In the genomic region with DNA sequence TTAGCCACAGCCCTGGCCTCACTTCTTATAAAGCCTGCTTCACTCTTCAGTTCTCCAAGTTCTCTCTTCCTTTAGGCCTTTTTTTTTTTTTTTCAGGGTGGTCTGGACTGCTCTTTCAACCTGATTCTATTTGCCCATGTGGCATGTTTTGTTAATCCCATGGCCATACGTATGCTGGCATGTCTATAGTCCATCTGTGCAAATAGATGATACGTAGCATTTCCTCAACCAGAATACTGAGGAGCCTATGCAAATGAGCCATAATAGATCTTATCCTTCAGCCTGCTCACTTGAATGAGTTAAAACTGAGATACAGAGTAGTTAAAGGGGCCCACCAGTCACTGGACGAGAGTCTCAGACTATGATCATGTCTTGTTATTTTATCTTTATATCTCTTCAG, we compare ENCODE assay signal across 2 cellular contexts.
TF ChIP-seq lines count a peak whose summit lies in the region.

No MANE protein-coding gene starts in this region.

TF ChIP-seq in GM12878, 131 proteins besides CTCF, POLR2A, EP300 and RAD21 (continued from another document and continues in another):
- no peak for TF ChIP-seq SPI1 (IDR thresholded peaks at IDR 0.05; ENCODE audit: borderline replicate concordance, insufficient read depth, low read depth, low read length)
- TF ChIP-seq ZBTB40 (IDR thresholded peaks at IDR 0.05; ENCODE audit: borderline replicate concordance): no peak
- TF ChIP-seq GATAD2B (conservative IDR thresholded peaks at IDR 0.05; ENCODE audit: low read depth): no peak
- TF ChIP-seq ZBTB11 (CRISPR knock-in tag; IDR thresholded peaks at IDR 0.05): no peak
- TF ChIP-seq YBX1 (IDR thresholded peaks at IDR 0.05): no peak
- TF ChIP-seq E4F1 (IDR thresholded peaks at IDR 0.05; ENCODE audit: borderline replicate concordance, partially characterized antibody): no peak
- TF ChIP-seq FOS (IDR thresholded peaks at IDR 0.05; ENCODE audit: borderline replicate concordance, extremely low read depth, insufficient read length): no peak
- TF ChIP-seq FOXM1 (IDR thresholded peaks at IDR 0.05; ENCODE audit: low read depth, low read length): no peak
- no peak for TF ChIP-seq CHD1 (IDR thresholded peaks at IDR 0.05; ENCODE audit: low read depth, low read length)
- no peak for TF ChIP-seq WRNIP1 (IDR thresholded peaks at IDR 0.05; ENCODE audit: borderline replicate concordance, low read depth, low read length)
- no peak for TF ChIP-seq ASH2L (IDR thresholded peaks at IDR 0.05; ENCODE audit: borderline replicate concordance, low read depth)

TF ChIP-seq in GM23338, 12 proteins besides CTCF, POLR2A, EP300 and RAD21:
- TF ChIP-seq ETS1 (IDR thresholded peaks at IDR 0.05) (no peak), NANOG (IDR thresholded peaks at IDR 0.05; ENCODE audit: borderline replicate concordance) (no peak), EZH2 (IDR thresholded peaks at IDR 0.05; ENCODE audit: low read depth, unreplicated experiment) (no peak), ZNF462 (CRISPR knock-in tag; IDR thresholded peaks at IDR 0.05) (no peak), ZNF331 (CRISPR knock-in tag; IDR thresholded peaks at IDR 0.05; ENCODE audit: low read depth) (no peak), ZNF114 (CRISPR knock-in tag; IDR thresholded peaks at IDR 0.05) (no peak), EZH2phosphoT487 (IDR thresholded peaks at IDR 0.05; ENCODE audit: unreplicated experiment) (no peak), STAT1 (IDR thresholded peaks at IDR 0.05; ENCODE audit: unreplicated experiment) (no peak), POLR2AphosphoS5 (IDR thresholded peaks at IDR 0.05; ENCODE audit: low read depth) (no peak)
- TF ChIP-seq, protein P1, sequence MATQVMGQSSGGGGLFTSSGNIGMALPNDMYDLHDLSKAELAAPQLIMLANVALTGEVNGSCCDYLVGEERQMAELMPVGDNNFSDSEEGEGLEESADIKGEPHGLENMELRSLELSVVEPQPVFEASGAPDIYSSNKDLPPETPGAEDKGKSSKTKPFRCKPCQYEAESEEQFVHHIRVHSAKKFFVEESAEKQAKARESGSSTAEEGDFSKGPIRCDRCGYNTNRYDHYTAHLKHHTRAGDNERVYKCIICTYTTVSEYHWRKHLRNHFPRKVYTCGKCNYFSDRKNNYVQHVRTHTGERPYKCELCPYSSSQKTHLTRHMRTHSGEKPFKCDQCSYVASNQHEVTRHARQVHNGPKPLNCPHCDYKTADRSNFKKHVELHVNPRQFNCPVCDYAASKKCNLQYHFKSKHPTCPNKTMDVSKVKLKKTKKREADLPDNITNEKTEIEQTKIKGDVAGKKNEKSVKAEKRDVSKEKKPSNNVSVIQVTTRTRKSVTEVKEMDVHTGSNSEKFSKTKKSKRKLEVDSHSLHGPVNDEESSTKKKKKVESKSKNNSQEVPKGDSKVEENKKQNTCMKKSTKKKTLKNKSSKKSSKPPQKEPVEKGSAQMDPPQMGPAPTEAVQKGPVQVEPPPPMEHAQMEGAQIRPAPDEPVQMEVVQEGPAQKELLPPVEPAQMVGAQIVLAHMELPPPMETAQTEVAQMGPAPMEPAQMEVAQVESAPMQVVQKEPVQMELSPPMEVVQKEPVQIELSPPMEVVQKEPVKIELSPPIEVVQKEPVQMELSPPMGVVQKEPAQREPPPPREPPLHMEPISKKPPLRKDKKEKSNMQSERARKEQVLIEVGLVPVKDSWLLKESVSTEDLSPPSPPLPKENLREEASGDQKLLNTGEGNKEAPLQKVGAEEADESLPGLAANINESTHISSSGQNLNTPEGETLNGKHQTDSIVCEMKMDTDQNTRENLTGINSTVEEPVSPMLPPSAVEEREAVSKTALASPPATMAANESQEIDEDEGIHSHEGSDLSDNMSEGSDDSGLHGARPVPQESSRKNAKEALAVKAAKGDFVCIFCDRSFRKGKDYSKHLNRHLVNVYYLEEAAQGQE (IDR thresholded peaks at IDR 0.05; ENCODE audit: unreplicated experiment): no peak
TF ChIP-seq in GM23338: peak in this region for 0.
